ENCODE assay signal across 2 cellular contexts in genomic region chr17:77118251-77118928, GRCh38.
TF ChIP-seq lines count a peak whose summit lies in the region.

No MANE protein-coding gene starts in this region.

TF ChIP-seq in endothelial cell of umbilical vein, 7 proteins besides CTCF, POLR2A, EP300 and RAD21:
- TF ChIP-seq MAX (IDR thresholded peaks at IDR 0.05; ENCODE audit: insufficient read depth, insufficient read length) (peak; percentile 36), FOS (IDR thresholded peaks at IDR 0.05; ENCODE audit: borderline replicate concordance, insufficient read depth, low read length) (no peak), JUN (IDR thresholded peaks at IDR 0.05; ENCODE audit: borderline replicate concordance, insufficient read depth, insufficient read length, low read depth) (peak; percentile 48)

TF ChIP-seq in HepG2, 621 proteins besides CTCF, POLR2A, EP300 and RAD21 (continues in another document):
- TF ChIP-seq CBX1 (IDR thresholded peaks at IDR 0.05; ENCODE audit: low read depth) (no peak), ZBTB38 (CRISPR knock-in tag; IDR thresholded peaks at IDR 0.05) (peak; percentile 69), ZFP62 (CRISPR knock-in tag; IDR thresholded peaks at IDR 0.05) (no peak), TBX2 (CRISPR knock-in tag; IDR thresholded peaks at IDR 0.05; ENCODE audit: borderline replicate concordance) (peak; percentile 37; the same call in 1 of the 2 replicates), NFAT5 (CRISPR knock-in tag; IDR thresholded peaks at IDR 0.05) (no peak), ZNF235 (CRISPR knock-in tag; IDR thresholded peaks at IDR 0.05; ENCODE audit: borderline replicate concordance) (no peak), SIN3B (IDR thresholded peaks at IDR 0.05; ENCODE audit: low read length) (no peak), HINFP (CRISPR knock-in tag; IDR thresholded peaks at IDR 0.05; ENCODE audit: low read depth) (no peak), PREB (CRISPR knock-in tag; IDR thresholded peaks at IDR 0.05) (no peak), GATAD1 (CRISPR knock-in tag; IDR thresholded peaks at IDR 0.05) (no peak), HOXA9 (CRISPR knock-in tag; IDR thresholded peaks at IDR 0.05; ENCODE audit: borderline replicate concordance) (no peak), KMT2B (CRISPR knock-in tag; IDR thresholded peaks at IDR 0.05) (no peak), ZBTB25 (CRISPR knock-in tag; IDR thresholded peaks at IDR 0.05) (no peak), SETDB1 (CRISPR knock-in tag; IDR thresholded peaks at IDR 0.05; ENCODE audit: borderline replicate concordance) (no peak), ZNF296 (CRISPR knock-in tag; conservative IDR thresholded peaks at IDR 0.05) (no peak), EHMT2 (IDR thresholded peaks at IDR 0.05; ENCODE audit: borderline replicate concordance, low read depth, low read length) (no peak), SMAD3 (CRISPR knock-in tag; IDR thresholded peaks at IDR 0.05) (no peak), ZNF547 (CRISPR knock-in tag; IDR thresholded peaks at IDR 0.05) (no peak), KLF13 (CRISPR knock-in tag; IDR thresholded peaks at IDR 0.05) (no peak), HNF1B (CRISPR knock-in tag; IDR thresholded peaks at IDR 0.05) (no peak), ZFP37 (CRISPR knock-in tag; IDR thresholded peaks at IDR 0.05; ENCODE audit: borderline replicate concordance) (no peak), ZNF326 (CRISPR knock-in tag; IDR thresholded peaks at IDR 0.05; ENCODE audit: borderline replicate concordance) (no peak), FOXA1 (IDR thresholded peaks at IDR 0.05) (no peak), FOXA1 (CRISPR knock-in tag; IDR thresholded peaks at IDR 0.05) (no peak), ZNF251 (CRISPR knock-in tag; IDR thresholded peaks at IDR 0.05) (no peak), ZNF280D (CRISPR knock-in tag; IDR thresholded peaks at IDR 0.05) (no peak), ZNF160 (CRISPR knock-in tag; IDR thresholded peaks at IDR 0.05) (no peak), DDIT3 (CRISPR knock-in tag; IDR thresholded peaks at IDR 0.05) (no peak), RBFOX2 (IDR thresholded peaks at IDR 0.05; ENCODE audit: low read depth, low read length) (no peak), ZNF367 (CRISPR knock-in tag; IDR thresholded peaks at IDR 0.05; ENCODE audit: borderline replicate concordance) (no peak), EED (CRISPR knock-in tag; IDR thresholded peaks at IDR 0.05) (0 out of 2 replicates have a peak, but pooled peaks have one; percentile 29), RFX5 (IDR thresholded peaks at IDR 0.05; ENCODE audit: low read depth, low read length) (no peak), TOPORS (CRISPR knock-in tag; IDR thresholded peaks at IDR 0.05) (no peak), KDM2A (CRISPR knock-in tag; IDR thresholded peaks at IDR 0.05; ENCODE audit: borderline replicate concordance, low read depth) (no peak; the same call in 1 of the 2 replicates), TGIF2 (CRISPR knock-in tag; IDR thresholded peaks at IDR 0.05) (no peak), MIXL1 (CRISPR knock-in tag; IDR thresholded peaks at IDR 0.05) (no peak), ZNF761 (CRISPR knock-in tag; conservative IDR thresholded peaks at IDR 0.05) (no peak), USF2 (IDR thresholded peaks at IDR 0.05; ENCODE audit: low read depth, low read length) (no peak), USF2 (CRISPR knock-in tag; IDR thresholded peaks at IDR 0.05; ENCODE audit: borderline replicate concordance) (no peak), ZBTB21 (CRISPR knock-in tag; IDR thresholded peaks at IDR 0.05) (no peak), JUN (CRISPR knock-in tag; IDR thresholded peaks at IDR 0.05) (no peak), HOXA3 (CRISPR knock-in tag; IDR thresholded peaks at IDR 0.05) (0 out of 2 replicates have a peak, but pooled peaks have one; percentile 17), FOXP4 (CRISPR knock-in tag; IDR thresholded peaks at IDR 0.05) (no peak)
